12 cellular contexts compared by ENCODE assay signal in the genomic region with DNA sequence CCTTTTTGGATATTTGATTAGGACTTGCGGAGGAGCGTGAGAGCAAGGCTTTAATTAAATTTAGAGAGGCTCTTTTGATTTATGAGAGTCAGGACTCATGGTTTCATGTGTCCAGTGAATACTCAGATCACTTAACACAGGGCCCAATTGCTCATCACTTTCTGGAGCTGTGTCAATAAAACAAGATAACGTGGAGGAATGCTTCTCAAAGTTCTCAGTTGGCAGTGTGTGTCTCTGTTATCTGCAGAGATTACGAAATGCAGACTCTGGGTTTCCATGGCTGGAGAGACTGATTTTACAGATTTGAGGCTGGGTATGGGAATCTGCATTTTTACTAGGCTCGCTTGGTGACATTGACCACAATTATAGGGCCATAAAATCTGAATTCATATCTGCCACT.
"Had no signal": no experiment of that assay in that cellular context is flagged by ENCODE, and none has a peak within 500 bp of the region (broad histone marks: within the 10 kb centered on the region; RNA-seq: fewer than 3 reads in every experiment).

No MANE protein-coding gene starts in this region.

- H3K27me3 ChIP-seq: cardiac muscle cell, dorsolateral prefrontal cortex, tibial artery had no signal

- H3K27ac ChIP-seq: cardiac muscle cell, dorsolateral prefrontal cortex, tibial artery had no signal

- H3K9me3 ChIP-seq: tibial artery had no signal

- H3K4me3 ChIP-seq: cardiac muscle cell, dorsolateral prefrontal cortex, tibial artery had no signal

- DNase-seq: activated CD4-positive, CD25-positive, alpha-beta regulatory T cell treated with anti-CD3 and anti-CD28 coated beads, Interleukin-2, amount 50 U/mL, for 72 hours; activated naive CD4-positive, alpha-beta T cell treated with anti-CD3 and anti-CD28 coated beads for 36 hours; dorsolateral prefrontal cortex; hypothalamus; naive thymus-derived CD4-positive, alpha-beta T cell; stimulated activated CD4-positive, alpha-beta T cell treated with anti-CD3 and anti-CD28 coated beads, Interleukin-15, amount 100 ng/mL, for 24 hours; stimulated activated CD4-positive, alpha-beta T cell treated with anti-CD3 and anti-CD28 coated beads, Interleukin-4, amount 100 ng/mL, for 1 hour; stimulated activated naive B cell treated with anti-CD40 and anti-IgM and Interleukin-4, amounts not matched to agents 10 μg/mL and 1 μg/mL and 100 μg/mL, for 72 hours; tibial artery had no signal

- H3K4me1 ChIP-seq: tibial artery had no signal

- ATAC-seq: naive thymus-derived CD4-positive, alpha-beta T cell; stimulated activated naive B cell treated with anti-CD40 and anti-IgM and Interleukin-4, amounts not matched to agents 10 μg/mL and 1 μg/mL and 100 μg/mL, for 72 hours had no signal

- H3K36me3 ChIP-seq: cardiac muscle cell, tibial artery had no signal

- FAIRE-seq: endometrium, urothelium cell line had no signal
